ENCODE assay signal across 8 cellular contexts in the genomic region with DNA sequence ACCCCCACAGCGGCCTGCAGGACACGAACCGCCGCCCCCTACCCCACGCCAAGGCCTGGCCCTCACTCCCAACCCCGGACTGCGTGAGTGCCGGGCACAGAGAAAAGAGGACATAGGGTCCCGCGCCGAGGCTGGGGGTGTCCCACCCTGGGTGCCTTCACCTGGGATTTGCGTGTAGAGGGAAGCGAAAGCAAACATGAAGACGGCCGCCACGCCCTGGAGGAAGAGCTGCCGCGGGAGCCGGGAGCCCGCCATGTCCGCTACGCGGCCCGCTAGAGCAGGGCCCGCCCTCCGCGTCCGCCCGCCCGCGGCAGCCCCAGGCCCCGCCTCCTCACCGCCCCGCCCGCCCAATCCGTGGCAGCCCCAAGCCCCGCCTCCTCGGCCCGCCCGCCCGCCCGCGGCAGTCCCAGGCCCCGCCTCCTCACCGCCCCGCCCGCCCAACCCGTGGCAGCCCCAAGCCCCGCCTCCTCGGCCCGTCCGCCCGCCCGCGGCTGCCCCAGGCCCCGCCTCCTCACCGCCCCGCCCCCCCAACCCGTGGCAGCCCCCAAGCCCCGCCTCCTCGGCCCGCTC. TPM values are rescaled to one million over a fixed set of nuclear protein-coding genes. Genes with fewer than 3 reads are reported as not detected.
A peak's percentile ranks its signal among the peaks of the same experiment; 100 is the strongest.
DNase-seq lines count a peak whose midpoint lies in the region; ATAC-seq and TF ChIP-seq lines count a peak whose summit lies in the region.

Gene LMF2, minus strand, starts transcription at position 282 of the 570 bp plus-strand sequence. Its CDS starts 27 bp downstream, at position 255.

- DNase-seq in NCI-H146 treated with DMSO at 0.1 percent for 48 hours (lab: John Stamatoyannopoulos, UW; ENCODE audit: unreplicated experiment) (peak; percentile 73), NCI-H146 (lab: John Stamatoyannopoulos, UW) (no peak), PC-9 (peak; percentile 63 to 91), fibroblast of villous mesenchyme (ENCODE audit: low read depth) (no peak)

- H3K79me2 ChIP-seq in PC-9 (ENCODE audit: low read depth) = peaks cover 46% of the 10 kb centered on the region

- H3K27ac Mint-ChIP-seq in activated T-helper 17 cell treated with anti-CD3 and anti-CD28 coated beads, Interleukin-2, amount 50 U/mL, for 72 hours = peak within 1 kb of the TSS; percentile 94

- H3K9me3 ChIP-seq in PC-9 (ENCODE audit: insufficient read depth, low read depth) = no peaks in the 10 kb centered on the region
- H3K9me3 ChIP-seq in neutrophil = no peaks in the 10 kb centered on the region

- POLR2A ChIA-PET in PC-9 (lab: Charles Lee; ENCODE audit: unreplicated experiment) = interaction anchor here (0.5 to 1.1 kb wide), 10 partner anchors 18 to 214 kb away, joined by 3 to 27 read pairs (median 6); partner anchors contain the start of genes CHKB and SCO2

- H2AFZ ChIP-seq in PC-9 = peak within 1 kb of the TSS; percentile 94

- H3K27me3 ChIP-seq in PC-9 (ENCODE audit: insufficient read depth, low read depth) (no peaks in the 10 kb centered on the region), neutrophil (no peaks in the 10 kb centered on the region)

- peak within 1 kb of the TSS; percentile 94 for H3K4me2 ChIP-seq in PC-9

- peaks cover 19% of the 10 kb centered on the region for H3K4me1 ChIP-seq in PC-9 (replicated peaks; ENCODE audit: insufficient read depth)
- H3K4me1 ChIP-seq in neutrophil (ENCODE audit: control insufficient read depth in 1 of 2, insufficient read depth in 1 of 2, low read depth in 1 of 2, low read length in 1 of 2) = peaks cover 16 to 22% of the 10 kb centered on the region in 2 experiments

- intact Hi-C loops in PC-9 (cut with micrococcal nuclease; ENCODE audit: unreplicated experiment) = loop anchor here (5.0 kb wide), 2 partner anchors 75 to 165 kb away; partner anchors contain the start of genes CHKB and PPP6R2

- BruUV-seq in PC-9 (replicated peaks; lab: Mats Ljungman, UMichigan) = no TSS peak

- CTCF ChIA-PET in PC-9 (lab: Charles Lee) = interaction anchor here (0.6 to 1.1 kb wide), 5 partner anchors 18 to 91 kb away, joined by 5 to 8 read pairs (median 6); partner anchors contain the start of genes SCO2 and SYCE3

- H3K36me3 ChIP-seq in PC-9 (ENCODE audit: low read depth) = 0 out of 2 replicates have a peak, but pooled peaks cover 5% of the 10 kb centered on the region
- H3K36me3 ChIP-seq in neutrophil = peaks cover 41% of the 10 kb centered on the region

- H3K4me3 ChIP-seq in PC-9 = peak within 1 kb of the TSS; percentile 97
- H3K4me3 ChIP-seq in fibroblast of villous mesenchyme (ENCODE audit: low read depth, low read length) = peak within 1 kb of the TSS; percentile 91
- peak within 1 kb of the TSS; percentile 79 to 83 for H3K4me3 ChIP-seq in neutrophil (ENCODE audit: low read depth in 1 of 2, low read length in 1 of 2)

- H3K4me3 Mint-ChIP-seq in activated T-helper 17 cell treated with anti-CD3 and anti-CD28 coated beads, Interleukin-2, amount 50 U/mL, for 72 hours = peak within 1 kb of the TSS; percentile 99

- H3K27ac ChIP-seq in PC-9 (peak within 1 kb of the TSS; percentile 48), neutrophil (peak within 1 kb of the TSS; percentile 92)

- H3K36me3 Mint-ChIP-seq in activated T-helper 17 cell treated with anti-CD3 and anti-CD28 coated beads, Interleukin-2, amount 50 U/mL, for 72 hours (ENCODE audit: low read depth) = peaks cover 44% of the 10 kb centered on the region

- peak; percentile 48 for ATAC-seq in HG03097 (IDR thresholded peaks at IDR 0.05; ENCODE audit: low FRiP score, unreplicated experiment)
- peak; percentile 84 for ATAC-seq in activated T-helper 17 cell treated with anti-CD3 and anti-CD28 coated beads, Interleukin-2, amount 50 U/mL, for 72 hours (replicated peaks)

- H3K27me3 Mint-ChIP-seq in activated T-helper 17 cell treated with anti-CD3 and anti-CD28 coated beads, Interleukin-2, amount 50 U/mL, for 72 hours = no peaks in the 10 kb centered on the region

- H3K4me1 Mint-ChIP-seq in activated T-helper 17 cell treated with anti-CD3 and anti-CD28 coated beads, Interleukin-2, amount 50 U/mL, for 72 hours = peaks cover 14% of the 10 kb centered on the region

- TF ChIP-seq CTCF in PC-9 (conservative IDR thresholded peaks at IDR 0.05) (no peak), fibroblast of villous mesenchyme (IDR thresholded peaks at IDR 0.05; ENCODE audit: insufficient read depth, low read depth, low read length) (no peak), neutrophil (IDR thresholded peaks at IDR 0.05) (peak; percentile 38), subcutaneous adipose tissue (IDR thresholded peaks at IDR 0.05; ENCODE audit: low read depth) (no peak)

- H3K9me3 Mint-ChIP-seq in activated T-helper 17 cell treated with anti-CD3 and anti-CD28 coated beads, Interleukin-2, amount 50 U/mL, for 72 hours = no peaks in the 10 kb centered on the region

- no peaks in the 10 kb centered on the region for H3K9me2 ChIP-seq in PC-9 (ENCODE audit: insufficient read depth)

- peaks cover 9% of the 10 kb centered on the region for H4K20me1 ChIP-seq in PC-9 (ENCODE audit: insufficient read depth)

- no peaks in the 10 kb centered on the region for H3F3A ChIP-seq in PC-9 (ENCODE audit: insufficient read depth, low read depth)

RNA-seq across cellular contexts. Expression of gene LMF2, which starts in this region (rescaled TPM):
- 37.3 and 52.2 TPM in 2 replicates for total RNA-seq in PC-9 (2021)
- 10 to 100 TPM; 61.3 to 89.0 TPM for total RNA-seq in activated T-helper 17 cell treated with anti-CD3 and anti-CD28 coated beads, Interleukin-2, amount 50 U/mL, for 72 hours
- total RNA-seq in fibroblast of villous mesenchyme = 50.1 and 52.5 TPM in 2 replicates
- 10 to 100 TPM; 24.1 to 76.3 (median 37.0) TPM for total RNA-seq in subcutaneous adipose tissue

Comparison
In these comparisons a context has a peak if more than half of its experiments do, and no peak if none do; other contexts are left out.
1. DNase-seq: peak in NCI-H146 treated with DMSO at 0.1 percent for 48 hours (single experiment) and PC-9 (2 of 2); none in NCI-H146 (single experiment) and fibroblast of villous mesenchyme (single experiment).
2. Peak in every context shown above with its lines, with median percentiles within 50 percentile points of each other: H3K4me3 ChIP-seq.